Comparison of ENCODE assay signal across 1 cellular context in genomic region chrX:42129022-42129421, GRCh38.
TF ChIP-seq lines count a peak whose summit lies in the region.

No MANE protein-coding gene starts in this region.

TF ChIP-seq in A549, 52 proteins besides CTCF, POLR2A, EP300 and RAD21 (continued from another document):
- TF ChIP-seq ATOH8 (CRISPR knock-in tag; IDR thresholded peaks at IDR 0.05; ENCODE audit: low read depth) = no peak
- no peak for TF ChIP-seq TFCP2L1 (CRISPR knock-in tag; IDR thresholded peaks at IDR 0.05)
